In the genomic region with DNA sequence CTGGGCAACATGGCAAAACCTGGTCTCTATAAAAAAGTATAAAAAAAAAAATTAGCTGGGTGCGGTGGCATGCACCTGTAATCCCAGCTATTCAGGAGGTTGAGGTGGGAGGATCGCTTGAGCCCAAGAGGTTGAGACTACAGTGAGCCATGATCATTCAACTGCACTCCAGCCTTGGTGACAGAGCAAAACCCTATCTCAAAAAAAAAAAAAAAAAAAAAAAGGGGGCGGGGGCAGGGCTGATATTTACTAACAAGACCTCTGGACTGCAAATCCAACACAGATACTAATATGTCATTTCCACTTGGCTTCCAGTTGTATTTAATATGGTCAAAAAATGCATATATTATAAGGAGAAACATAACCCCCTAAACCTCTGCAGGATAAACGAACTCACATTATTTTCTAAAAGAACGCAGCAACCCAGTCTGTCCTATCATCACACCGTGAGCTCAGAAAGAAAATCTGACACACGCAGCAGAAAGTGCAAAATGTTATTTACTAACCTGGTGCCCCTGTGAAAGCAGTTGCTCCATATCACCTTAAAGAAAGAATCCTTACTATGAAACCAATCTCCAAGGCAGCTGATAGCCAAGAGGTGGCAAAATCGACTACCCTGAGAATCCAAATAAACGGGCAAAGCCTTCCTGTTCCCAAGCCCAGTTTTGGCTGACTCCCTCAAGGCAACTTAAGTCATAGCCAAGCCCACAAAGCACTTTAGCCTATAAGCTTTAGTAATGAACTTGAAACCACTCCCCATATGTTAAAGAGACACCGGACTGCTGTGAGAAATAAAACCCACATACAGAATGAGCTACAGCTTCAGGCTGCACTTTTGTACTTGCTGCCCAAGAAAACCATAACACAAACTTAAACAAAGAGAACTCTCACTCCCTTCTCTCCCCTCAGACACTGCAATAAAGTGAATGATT, we compare ENCODE assay signal across 9 cellular contexts. TPM values are rescaled to one million over a fixed set of nuclear protein-coding genes. Genes with fewer than 3 reads are reported as not detected.
DNase-seq lines count a peak whose midpoint lies in the region; ATAC-seq and TF ChIP-seq lines count a peak whose summit lies in the region.
"Had no signal": no experiment of that assay in that cellular context is flagged by ENCODE, and none has a peak within 500 bp of the region (broad histone marks: within the 10 kb centered on the region; RNA-seq: fewer than 3 reads in every experiment).

No MANE protein-coding gene starts in this region.

- no peaks in the 10 kb centered on the region for H4K20me1 ChIP-seq in neural progenitor cell (ENCODE audit: low read depth)

- H3K27me3 Mint-ChIP-seq in neural progenitor cell (ENCODE audit: insufficient read depth, low read depth), result no peaks in the 10 kb centered on the region
- H3K27me3 Mint-ChIP-seq: IgD-negative memory B cell had no signal

- no peak overlapping the region for H3K4me2 ChIP-seq in neural progenitor cell

- H3K36me3 ChIP-seq in neural progenitor cell, result no peaks in the 10 kb centered on the region

- no peaks in the 10 kb centered on the region for H3K27me3 ChIP-seq in neural progenitor cell

- H3K36me3 Mint-ChIP-seq in neural progenitor cell, result no peaks in the 10 kb centered on the region
- H3K36me3 Mint-ChIP-seq: IgD-negative memory B cell had no signal

- ATAC-seq in HG03520 (IDR thresholded peaks at IDR 0.05; ENCODE audit: unreplicated experiment) (peak; percentile 60), GM18505 (IDR thresholded peaks at IDR 0.05; ENCODE audit: unreplicated experiment) (no peak), HG03457 (IDR thresholded peaks at IDR 0.05; ENCODE audit: unreplicated experiment) (no peak)

- H3K4me1 ChIP-seq in neural progenitor cell, result no peaks in the 10 kb centered on the region

- CTCF ChIA-PET in RWPE1 (lab: Yijun Ruan, JAX), result interaction anchor here (0.5 to 2.4 kb wide), 4 partner anchors 52 to 721 kb away, joined by 4 to 20 read pairs (median 10); no protein-coding TSS in a partner anchor

- peaks cover 23% of the 10 kb centered on the region for H3K4me1 Mint-ChIP-seq in neural progenitor cell
- H3K4me1 Mint-ChIP-seq: IgD-negative memory B cell had no signal

- TF ChIP-seq CTCF in RWPE1 (conservative IDR thresholded peaks at IDR 0.05; ENCODE audit: low read depth) (no peak), fibroblast of mammary gland (conservative IDR thresholded peaks at IDR 0.05; ENCODE audit: control insufficient read depth, insufficient read depth, low read depth, low read length) (no peak), neural progenitor cell (IDR thresholded peaks at IDR 0.05) (no peak)

- no peaks in the 10 kb centered on the region for H3F3A ChIP-seq in neural progenitor cell (ENCODE audit: low read depth)

- H2AFZ ChIP-seq in neural progenitor cell (replicated peaks), result no peak overlapping the region

- H3K9ac ChIP-seq in neural progenitor cell, result no peak overlapping the region

- POLR2A ChIA-PET in RWPE1 (lab: Yijun Ruan, JAX; ENCODE audit: low non-redundant PET), result no interaction called here

- DNase-seq in ELR (ENCODE audit: low read depth) (peak; percentile 70), RWPE1 (ENCODE audit: low spot score) (peak; percentile 88), fibroblast of mammary gland (ENCODE audit: low read depth) (peak; percentile 90), neural progenitor cell (ENCODE audit: low spot score) (no peak), activated T-cell treated with anti-CD3 and anti-CD28 coated beads for 4 hours (no peak)

- no peak for TF ChIP-seq POLR2A in GM18505 (IDR thresholded peaks at IDR 0.05; ENCODE audit: borderline replicate concordance, extremely low read depth, insufficient read depth, insufficient read length)

- no peaks in the 10 kb centered on the region for H3K9me3 ChIP-seq in neural progenitor cell (ENCODE audit: low read depth)

- H3K27ac ChIP-seq in RWPE1, result no peak overlapping the region
- H3K27ac ChIP-seq in neural progenitor cell, result no peak overlapping the region

- no peaks in the 10 kb centered on the region for H3K79me2 ChIP-seq in neural progenitor cell (ENCODE audit: low read depth)

- H3K4me3 Mint-ChIP-seq in neural progenitor cell, result peak overlapping the region; percentile 57
- H3K4me3 Mint-ChIP-seq: IgD-negative memory B cell had no signal

- H3K27ac Mint-ChIP-seq in neural progenitor cell, result no peak overlapping the region
- H3K27ac Mint-ChIP-seq: IgD-negative memory B cell had no signal

- H3K4me3 ChIP-seq in fibroblast of mammary gland (ENCODE audit: control insufficient read depth, low read depth, low read length) (peak overlapping the region; percentile 65), neural progenitor cell (no peak overlapping the region)

- H3K9me3 Mint-ChIP-seq in neural progenitor cell, result no peaks in the 10 kb centered on the region
- H3K9me3 Mint-ChIP-seq: IgD-negative memory B cell had no signal

RNA-seq across cellular contexts. Expression of a gene that starts 39.3 kb away (rescaled TPM):
- total RNA-seq in neural progenitor cell (ENCODE audit: low replicate concordance), result 0.19 and 0.21 TPM in 2 replicates

Comparison
In these comparisons a context has a peak if more than half of its experiments do, and no peak if none do; other contexts are left out.
1. DNase-seq: peak in ELR (single experiment), RWPE1 (single experiment) and fibroblast of mammary gland (single experiment); none in neural progenitor cell (single experiment) and activated T-cell treated with anti-CD3 and anti-CD28 coated beads for 4 hours (single experiment).